Comparison of ENCODE assay signal across 1 cellular context in genomic region chr11:77095551-77096490, GRCh38.
A peak's percentile ranks its signal among the peaks of the same experiment; 100 is the strongest.
TF ChIP-seq lines count a peak whose summit lies in the region.

No MANE protein-coding gene starts in this region.

TF ChIP-seq in HepG2, 621 proteins besides CTCF, POLR2A, EP300 and RAD21 (continued from another document):
- TF ChIP-seq ZBTB46 (CRISPR knock-in tag; IDR thresholded peaks at IDR 0.05; ENCODE audit: borderline replicate concordance) (no peak), REPIN1 (CRISPR knock-in tag; IDR thresholded peaks at IDR 0.05; ENCODE audit: borderline replicate concordance, low read depth) (peak; percentile 62), CAMTA2 (CRISPR knock-in tag; IDR thresholded peaks at IDR 0.05; ENCODE audit: borderline replicate concordance) (no peak), BRD4 (CRISPR knock-in tag; IDR thresholded peaks at IDR 0.05) (peak; percentile 88; the same call in 1 of the 2 replicates), ZNF136 (CRISPR knock-in tag; IDR thresholded peaks at IDR 0.05; ENCODE audit: low read depth) (no peak), HMGXB3 (CRISPR knock-in tag; IDR thresholded peaks at IDR 0.05; ENCODE audit: borderline replicate concordance) (no peak), ZNF264 (CRISPR knock-in tag; IDR thresholded peaks at IDR 0.05) (no peak; the same call in none of the 2 replicates), MLLT10 (CRISPR knock-in tag; IDR thresholded peaks at IDR 0.05) (no peak)
